ENCODE assay signal across 1 cellular context in the genomic region with DNA sequence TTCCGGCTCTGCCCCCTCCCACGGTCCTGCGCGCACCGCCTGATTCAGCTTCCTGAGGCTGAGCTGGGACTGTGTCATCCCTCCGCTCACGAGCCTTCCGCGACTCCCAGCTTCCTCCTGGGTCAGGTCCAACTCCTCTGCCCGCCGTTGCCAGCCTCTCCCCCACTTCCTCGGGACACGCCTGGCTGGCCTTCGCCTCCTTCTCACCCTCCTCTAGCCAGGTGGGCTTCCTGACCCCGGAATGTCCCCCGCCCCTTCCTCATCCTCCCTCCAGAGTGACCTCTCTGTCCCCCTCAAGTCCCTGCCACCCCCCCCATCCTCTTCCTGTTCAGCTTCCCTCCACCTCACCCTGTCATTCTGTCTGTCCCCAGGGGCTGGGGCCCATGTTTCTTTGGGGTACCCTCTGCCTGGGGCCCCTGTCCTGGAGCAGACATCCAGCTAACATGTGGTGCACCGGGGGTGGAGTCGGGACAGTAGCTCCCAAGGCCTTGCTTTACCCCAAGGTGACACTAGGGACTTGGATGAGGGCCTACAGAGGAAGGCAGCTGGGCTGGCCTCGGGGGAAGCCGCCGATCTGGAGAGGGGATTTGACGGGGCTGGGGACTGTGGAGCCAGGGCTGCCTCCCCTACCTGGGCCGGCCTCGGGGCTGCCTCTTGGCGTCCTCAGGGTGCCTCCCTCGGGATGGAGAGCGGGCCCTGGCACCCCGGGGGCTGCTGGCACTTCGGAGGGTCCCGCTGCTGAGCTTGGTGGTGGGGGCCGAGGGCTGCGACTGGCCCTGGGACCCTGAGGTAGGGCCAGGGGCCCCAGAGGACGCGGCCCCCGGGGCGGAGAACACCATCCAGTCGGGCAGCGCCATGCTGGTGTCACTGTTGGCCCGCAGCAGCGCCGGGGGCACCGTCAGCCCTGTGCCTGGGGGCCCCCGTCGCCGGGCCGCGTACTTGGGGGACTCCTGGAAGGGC.
TF ChIP-seq lines count a peak whose summit lies in the region.

No MANE protein-coding gene starts in this region.

TF ChIP-seq in endothelial cell of umbilical vein, 7 proteins besides CTCF, POLR2A, EP300 and RAD21 (continued from another document):
- TF ChIP-seq POLR2AphosphoS5 (IDR thresholded peaks at IDR 0.05; ENCODE audit: insufficient read depth, low read depth, low read length) (peak; percentile 88), FOS (IDR thresholded peaks at IDR 0.05; ENCODE audit: borderline replicate concordance, insufficient read depth, low read length) (peak; percentile 94)
TF ChIP-seq in endothelial cell of umbilical vein: peak in this region for 2.
